Comparison of ENCODE assay signal across 9 cellular contexts in genomic region chr6:125584468-125584939, GRCh38.
DNase-seq lines count a peak whose midpoint lies in the region; ATAC-seq and TF ChIP-seq lines count a peak whose summit lies in the region.
"Had no signal": no experiment of that assay in that cellular context is flagged by ENCODE, and none has a peak within 500 bp of the region (broad histone marks: within the 10 kb centered on the region; RNA-seq: fewer than 3 reads in every experiment).

No MANE protein-coding gene starts in this region.

- no peak for TF ChIP-seq CTCF in astrocyte of the spinal cord (IDR thresholded peaks at IDR 0.05; ENCODE audit: low read depth, low read length)

- DNase-seq in NCI-H187 (lab: John Stamatoyannopoulos, UW) (peak; percentile 20 to 47), astrocyte of the spinal cord (ENCODE audit: low read depth, low spot score) (peak; percentile 81), iPS DF 4.7 (ENCODE audit: extremely low read depth, low spot score) (peak; percentile 51), substantia nigra (lab: John Stamatoyannopoulos, UW) (peak; percentile 4 to 89 (median 65)), NCI-H226 (no peak)
- no peak for DNase-seq in activated naive CD4-positive, alpha-beta T cell treated with Interleukin-2 at 50 U/mL for 16 hours
- DNase-seq in stimulated activated naive CD8-positive, alpha-beta T cell treated with anti-CD3 and anti-CD28 coated beads, Interleukin-15, Interleukin-2, amounts not matched to agents 100 U/mL and 50 U/mL, for 24 hours, result no peak
- DNase-seq: activated CD8-positive, alpha-beta memory T cell treated with anti-CD3 and anti-CD28 coated beads for 24 hours had no signal

- in situ Hi-C loops in astrocyte of the spinal cord (cut with HindIII; ENCODE audit: low sequenced_read_pairs), result no loop called here

- H3K4me3 ChIP-seq in astrocyte of the spinal cord (ENCODE audit: low read depth, low read length), result no peak overlapping the region

- peak overlapping the region; percentile 79 for H3K27ac ChIP-seq in substantia nigra (ENCODE audit: low read depth, low read length, poor library complexity, severe bottlenecking)

- ATAC-seq in HG02678 (IDR thresholded peaks at IDR 0.05; ENCODE audit: unreplicated experiment), result no peak
- no peak for ATAC-seq in stimulated activated naive CD8-positive, alpha-beta T cell treated with anti-CD3 and anti-CD28 coated beads, Interleukin-15, Interleukin-2, amounts not matched to agents 100 U/mL and 50 U/mL, for 24 hours

Comparison
In these comparisons a context has a peak if more than half of its experiments do, and no peak if none do; other contexts are left out.
1. DNase-seq: peak in NCI-H187 (2 of 2), astrocyte of the spinal cord (single experiment), iPS DF 4.7 (single experiment) and substantia nigra (49 of 49); none in activated naive CD4-positive, alpha-beta T cell treated with Interleukin-2 at 50 U/mL for 16 hours (single experiment), NCI-H226 (single experiment) and stimulated activated naive CD8-positive, alpha-beta T cell treated with anti-CD3 and anti-CD28 coated beads, Interleukin-15, Interleukin-2, amounts not matched to agents 100 U/mL and 50 U/mL, for 24 hours (single experiment).